In the genomic region with DNA sequence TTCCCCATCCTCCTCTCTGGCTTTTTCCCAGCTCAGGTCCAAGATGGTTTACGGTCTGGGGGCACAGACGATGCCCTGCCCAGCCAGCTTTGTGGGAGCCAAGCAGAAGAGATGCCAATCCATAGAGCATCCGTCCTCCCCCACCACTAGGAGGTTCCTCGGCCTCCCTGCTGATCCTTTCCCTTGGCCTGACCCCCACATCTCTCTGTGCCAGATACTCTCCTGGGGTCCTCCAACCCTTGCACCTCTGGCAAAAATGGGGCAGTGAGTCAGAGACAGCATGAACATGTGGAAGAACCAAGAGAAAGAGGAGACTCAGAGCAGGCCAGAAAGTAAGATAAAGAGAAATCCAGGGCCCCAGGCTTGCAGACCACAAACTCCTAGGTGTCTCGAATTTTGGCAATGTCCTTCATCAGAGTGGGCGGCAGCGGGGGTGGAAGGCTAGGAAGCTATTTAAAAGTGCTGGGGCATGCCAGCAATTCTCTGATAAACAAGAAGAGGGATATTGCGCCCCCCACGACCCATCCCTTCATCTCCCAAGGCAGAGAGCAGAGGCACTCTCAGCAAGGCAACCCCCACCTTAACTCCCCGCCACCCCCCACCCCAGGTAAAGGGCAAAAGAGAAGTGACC, we compare ENCODE assay signal across 1 cellular context.
TF ChIP-seq lines count a peak whose summit lies in the region.

No MANE protein-coding gene starts in this region.

TF ChIP-seq in HCT116, 20 proteins besides CTCF, POLR2A, EP300 and RAD21:
- no peak for TF ChIP-seq FOSL1 (IDR thresholded peaks at IDR 0.05; ENCODE audit: low read depth)
- TF ChIP-seq, protein P1, sequence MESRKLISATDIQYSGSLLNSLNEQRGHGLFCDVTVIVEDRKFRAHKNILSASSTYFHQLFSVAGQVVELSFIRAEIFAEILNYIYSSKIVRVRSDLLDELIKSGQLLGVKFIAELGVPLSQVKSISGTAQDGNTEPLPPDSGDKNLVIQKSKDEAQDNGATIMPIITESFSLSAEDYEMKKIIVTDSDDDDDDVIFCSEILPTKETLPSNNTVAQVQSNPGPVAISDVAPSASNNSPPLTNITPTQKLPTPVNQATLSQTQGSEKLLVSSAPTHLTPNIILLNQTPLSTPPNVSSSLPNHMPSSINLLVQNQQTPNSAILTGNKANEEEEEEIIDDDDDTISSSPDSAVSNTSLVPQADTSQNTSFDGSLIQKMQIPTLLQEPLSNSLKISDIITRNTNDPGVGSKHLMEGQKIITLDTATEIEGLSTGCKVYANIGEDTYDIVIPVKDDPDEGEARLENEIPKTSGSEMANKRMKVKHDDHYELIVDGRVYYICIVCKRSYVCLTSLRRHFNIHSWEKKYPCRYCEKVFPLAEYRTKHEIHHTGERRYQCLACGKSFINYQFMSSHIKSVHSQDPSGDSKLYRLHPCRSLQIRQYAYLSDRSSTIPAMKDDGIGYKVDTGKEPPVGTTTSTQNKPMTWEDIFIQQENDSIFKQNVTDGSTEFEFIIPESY (IDR thresholded peaks at IDR 0.05; ENCODE audit: extremely low read depth, insufficient replicate concordance, low read length) = no peak
- TF ChIP-seq, protein P2, sequence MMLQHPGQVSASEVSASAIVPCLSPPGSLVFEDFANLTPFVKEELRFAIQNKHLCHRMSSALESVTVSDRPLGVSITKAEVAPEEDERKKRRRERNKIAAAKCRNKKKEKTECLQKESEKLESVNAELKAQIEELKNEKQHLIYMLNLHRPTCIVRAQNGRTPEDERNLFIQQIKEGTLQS (IDR thresholded peaks at IDR 0.05) = no peak
- TF ChIP-seq SRF (IDR thresholded peaks at IDR 0.05; ENCODE audit: low read depth) = no peak
- TF ChIP-seq YY1 (IDR thresholded peaks at IDR 0.05; ENCODE audit: extremely low read depth, insufficient replicate concordance, low read depth, low read length) = no peak
- TF ChIP-seq SP1 (IDR thresholded peaks at IDR 0.05; ENCODE audit: low read depth) = no peak
- TF ChIP-seq SIN3A (IDR thresholded peaks at IDR 0.05; ENCODE audit: low read depth) = no peak
- TF ChIP-seq EZH2phosphoT487 (IDR thresholded peaks at IDR 0.05; ENCODE audit: borderline replicate concordance) = no peak
- TF ChIP-seq MAX (IDR thresholded peaks at IDR 0.05) = no peak
- no peak for TF ChIP-seq CBX3 (IDR thresholded peaks at IDR 0.05; ENCODE audit: low read depth)
- TF ChIP-seq EZH2 (IDR thresholded peaks at IDR 0.05) = no peak
- TF ChIP-seq ZFX (IDR thresholded peaks at IDR 0.05) = no peak
- TF ChIP-seq EGR1 (IDR thresholded peaks at IDR 0.05; ENCODE audit: low read depth) = no peak
- no peak for TF ChIP-seq POLR2AphosphoS5 (IDR thresholded peaks at IDR 0.05; ENCODE audit: low read depth, low read length)
- no peak for TF ChIP-seq JUND (IDR thresholded peaks at IDR 0.05)
- TF ChIP-seq REST (IDR thresholded peaks at IDR 0.05; ENCODE audit: low read depth) = no peak
- TF ChIP-seq CEBPB (IDR thresholded peaks at IDR 0.05; ENCODE audit: low read depth) = no peak
